ENCODE assay signal across 13 cellular contexts in the genomic region with DNA sequence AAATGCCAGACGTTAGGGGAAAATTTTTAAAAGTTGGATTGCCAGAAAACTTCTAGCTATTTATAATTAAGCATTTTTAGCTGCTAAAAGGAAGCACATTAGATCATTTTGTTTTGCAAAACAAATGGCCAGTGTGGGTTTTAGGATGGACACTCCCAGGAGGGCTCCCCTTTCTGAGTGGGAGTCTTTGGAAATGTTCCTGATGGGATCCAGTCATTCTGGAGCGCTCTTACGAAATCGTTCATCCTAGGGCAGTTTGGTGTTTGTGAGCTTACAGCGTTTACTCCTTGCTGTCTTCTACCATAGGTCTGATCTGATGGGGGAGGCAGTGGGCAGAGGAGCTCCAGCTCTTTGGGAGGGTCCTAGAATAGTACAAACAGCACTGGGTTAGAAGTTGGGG. TPM values are rescaled to one million over a fixed set of nuclear protein-coding genes. Genes with fewer than 3 reads are reported as not detected.
"Had no signal": no experiment of that assay in that cellular context is flagged by ENCODE, and none has a peak within 500 bp of the region (broad histone marks: within the 10 kb centered on the region; RNA-seq: fewer than 3 reads in every experiment).

No MANE protein-coding gene starts in this region.

- H3K36me3 ChIP-seq: esophagus muscularis mucosa, sigmoid colon, thyroid gland had no signal

- H3K27ac ChIP-seq: coronary artery, esophagus muscularis mucosa, sigmoid colon, SK-N-MC, thyroid gland, VCaP had no signal

- H3K4me3 ChIP-seq: coronary artery, esophagus muscularis mucosa, sigmoid colon, SK-N-MC, thyroid gland had no signal

- DNase-seq: activated CD4-positive, alpha-beta T cell treated with anti-CD3 and anti-CD28 coated beads, Interleukin-2, amount 50 U/mL, for 48 hours; activated naive CD4-positive, alpha-beta T cell treated with anti-CD3 and anti-CD28 coated beads, Interleukin-2, amount 10 ng/mL, durations not matched to agents 7 days and 5 days; central memory CD4-positive, alpha-beta T cell; hypothalamus; kidney; sigmoid colon; thyroid gland had no signal

- H3K4me1 ChIP-seq: sigmoid colon had no signal

- ATAC-seq: stimulated activated effector memory CD8-positive, alpha-beta T cell treated with anti-CD3 and anti-CD28 coated beads, Interleukin-12 subunit alpha, Interleukin-12 subunit beta, amount 100 ng/mL, for 72 hours had no signal

- H3K27me3 ChIP-seq: sigmoid colon, thyroid gland had no signal

- H3K9me3 ChIP-seq: esophagus muscularis mucosa, sigmoid colon, thyroid gland had no signal

RNA-seq across cellular contexts. Expression of gene GNAS-AS1, which starts 16.5 kb away (rescaled TPM):
- polyA plus RNA-seq: neural cell had no signal
